In genomic region chr14:65824285-65824977, GRCh38 we compare ENCODE assay signal across 8 cellular contexts.
A peak's percentile ranks its signal among the peaks of the same experiment; 100 is the strongest.
DNase-seq lines count a peak whose midpoint lies in the region; ATAC-seq and TF ChIP-seq lines count a peak whose summit lies in the region.

No MANE protein-coding gene starts in this region.

- no peaks in the 10 kb centered on the region for H3K36me3 ChIP-seq in PC-3 (ENCODE audit: low read depth, low read length)
- H3K36me3 ChIP-seq in ovary = no peaks in the 10 kb centered on the region
- no peaks in the 10 kb centered on the region for H3K36me3 ChIP-seq in upper lobe of right lung

- no peaks in the 10 kb centered on the region for H3K79me2 ChIP-seq in PC-3 (ENCODE audit: low read length)

- BruUV-seq in PC-3 (replicated peaks; lab: Mats Ljungman, UMichigan) = no TSS peak

- no peaks in the 10 kb centered on the region for H3K9me3 ChIP-seq in PC-3 (ENCODE audit: low read length)
- no peaks in the 10 kb centered on the region for H3K9me3 ChIP-seq in ovary
- no peaks in the 10 kb centered on the region for H3K9me3 ChIP-seq in upper lobe of right lung

- H3K27me3 ChIP-seq in PC-3 (ENCODE audit: low read length) (peaks cover 39% of the 10 kb centered on the region), ovary (no peaks in the 10 kb centered on the region), upper lobe of right lung (peaks cover 3% of the 10 kb centered on the region)

- no peak overlapping the region for H3K4me2 ChIP-seq in PC-3 (ENCODE audit: low read length)

- H3K9me2 ChIP-seq in PC-3 (replicated peaks; ENCODE audit: low read length) = no peaks in the 10 kb centered on the region

- H3K4me3 ChIP-seq in AG09309 (ENCODE audit: control insufficient read depth, low read depth, low read length) (no peak overlapping the region), PC-3 (ENCODE audit: low read length) (no peak overlapping the region), ovary (no peak overlapping the region), upper lobe of right lung (no peak overlapping the region)

- H3K4me1 ChIP-seq in PC-3 (ENCODE audit: insufficient read depth, low read length) (no peaks in the 10 kb centered on the region), ovary (ENCODE audit: insufficient read depth) (no peaks in the 10 kb centered on the region), upper lobe of right lung (no peaks in the 10 kb centered on the region)

- intact Hi-C loops in PC-3 (cut with micrococcal nuclease) (loop anchor here (1.0 to 5.0 kb wide), 6 partner anchors 50 to 660 kb away; no protein-coding TSS in a partner anchor), ovary (cut with DNase I) (loop anchor here (5.0 to 10.0 kb wide), 5 partner anchors 410 to 660 kb away; partner anchors contain the start of gene FUT8 (in 4 of the 4)), upper lobe of right lung (cut with DNase I) (loop anchor here (10.0 kb wide), 2 partner anchors 410 to 660 kb away; partner anchors contain the start of gene FUT8)

- DNase-seq in AG09309 (ENCODE audit: low read depth) = peak; percentile 28
- DNase-seq in PC-3 = peak; percentile 81
- peak; percentile 30 for DNase-seq in activated T-helper 1 cell treated with Interleukin-2 at 50 U/mL for 16 hours (ENCODE audit: low read depth)
- DNase-seq in fibroblast of the conjunctiva (ENCODE audit: low read depth) = peak; percentile 49
- DNase-seq in ovary = peak; percentile 19 to 58 (median 37)
- no peak for DNase-seq in upper lobe of right lung

- no peaks in the 10 kb centered on the region for H3F3A ChIP-seq in PC-3 (ENCODE audit: low read length, unreplicated experiment)

- WGBS in ovary, 3 donors = 25 to 30% (median 30%) methylated on average over 4 of the region's 4 CpGs

- CTCF ChIA-PET in PC-3 (lab: Charles Lee) = interaction anchor here (0.5 to 2.1 kb wide), 28 partner anchors 8 to 722 kb away, joined by 3 to 87 read pairs (median 4); no protein-coding TSS in a partner anchor

- TF ChIP-seq CTCF in AG09309 (IDR thresholded peaks at IDR 0.05; ENCODE audit: control insufficient read depth, insufficient read depth, low read depth, low read length, missing control alignments) = peak; percentile 92
- peak; percentile 97 for TF ChIP-seq CTCF in PC-3 (conservative IDR thresholded peaks at IDR 0.05; ENCODE audit: low read depth, low read length)
- peak; percentile 50 to 72 (median 51) for TF ChIP-seq CTCF in ovary (IDR thresholded peaks at IDR 0.05)
- peak; percentile 97 for TF ChIP-seq CTCF in upper lobe of right lung (IDR thresholded peaks at IDR 0.05)

- no peak overlapping the region for H2AFZ ChIP-seq in PC-3 (ENCODE audit: low read length)

- POLR2A ChIA-PET in PC-3 (lab: Charles Lee; ENCODE audit: unreplicated experiment) = interaction anchor here (0.5 to 0.6 kb wide), 3 partner anchors 9 to 410 kb away, joined by 3 to 5 read pairs (median 4); no protein-coding TSS in a partner anchor

- TF ChIP-seq POLR2A in ovary (IDR thresholded peaks at IDR 0.05) = no peak

- no peak overlapping the region for H3K9ac ChIP-seq in PC-3 (ENCODE audit: low read length)

- ATAC-seq in GM18517 (IDR thresholded peaks at IDR 0.05; ENCODE audit: unreplicated experiment) = peak; percentile 81
- peak; percentile 87 for ATAC-seq in PC-3
- ATAC-seq in upper lobe of right lung = peak; percentile 92

- no peaks in the 10 kb centered on the region for H4K20me1 ChIP-seq in PC-3 (ENCODE audit: low read length)

- H3K27ac ChIP-seq in PC-3 (ENCODE audit: low read length) (no peak overlapping the region), ovary (no peak overlapping the region), upper lobe of right lung (no peak overlapping the region)

- TF ChIP-seq EP300 in Ishikawa (IDR thresholded peaks at IDR 0.05; ENCODE audit: borderline replicate concordance) = no peak
- no peak for TF ChIP-seq EP300 in ovary (IDR thresholded peaks at IDR 0.05)

- TF ChIP-seq RAD21 in Ishikawa (IDR thresholded peaks at IDR 0.05; ENCODE audit: low read depth) = peak; percentile 81

TF ChIP-seq in Ishikawa, 13 proteins besides CTCF, POLR2A, EP300 and RAD21:
- TF ChIP-seq YY1 (IDR thresholded peaks at IDR 0.05; ENCODE audit: low read depth) = no peak
- no peak for TF ChIP-seq MAX (IDR thresholded peaks at IDR 0.05)
- no peak for TF ChIP-seq NFIC (IDR thresholded peaks at IDR 0.05)
- TF ChIP-seq TAF1 (IDR thresholded peaks at IDR 0.05; ENCODE audit: low read depth) = no peak
- TF ChIP-seq EGR1 (IDR thresholded peaks at IDR 0.05) = no peak
- no peak for TF ChIP-seq REST (IDR thresholded peaks at IDR 0.05; ENCODE audit: low read depth)
- TF ChIP-seq CEBPB (IDR thresholded peaks at IDR 0.05) = no peak
- no peak for TF ChIP-seq FOXM1 (IDR thresholded peaks at IDR 0.05; ENCODE audit: borderline replicate concordance, low read depth)
- no peak for TF ChIP-seq USF1 (IDR thresholded peaks at IDR 0.05)
- no peak for TF ChIP-seq TCF12 (IDR thresholded peaks at IDR 0.05; ENCODE audit: low read depth)
- no peak for TF ChIP-seq TEAD4 (IDR thresholded peaks at IDR 0.05)
- TF ChIP-seq ZBTB7A (IDR thresholded peaks at IDR 0.05; ENCODE audit: low read depth) = no peak
- TF ChIP-seq CREB1 (IDR thresholded peaks at IDR 0.05; ENCODE audit: low read depth) = no peak
